ENCODE assay signal across 8 cellular contexts in the genomic region with DNA sequence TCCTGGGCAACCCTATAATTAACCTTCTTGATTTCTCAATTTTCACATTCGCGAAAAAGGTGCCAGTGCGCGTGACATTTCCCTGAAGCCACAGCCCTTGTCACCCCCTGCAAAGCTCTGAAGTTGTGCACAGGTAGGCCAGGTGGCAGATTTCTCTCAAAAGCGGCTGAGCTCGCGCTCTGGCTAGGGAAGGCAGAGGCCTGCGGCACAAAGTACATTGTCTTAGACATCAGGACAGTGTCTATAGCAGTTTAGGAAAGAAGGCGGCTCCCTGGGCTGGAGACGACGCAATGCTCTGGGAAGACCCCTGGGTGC. TPM values are rescaled to one million over a fixed set of nuclear protein-coding genes. Genes with fewer than 3 reads are reported as not detected.
DNase-seq lines count a peak whose midpoint lies in the region; ATAC-seq and TF ChIP-seq lines count a peak whose summit lies in the region.

No MANE protein-coding gene starts in this region.

- H3K4me1 ChIP-seq in adrenal gland (replicated peaks in 1 of 2) (peaks cover 0 to 19% of the 10 kb centered on the region in 2 donors), right lobe of liver (peaks cover 0 to 15% (median 4%) of the 10 kb centered on the region in 4 donors), tibial nerve (peaks cover 0 to 21% (median 12%) of the 10 kb centered on the region in 4 donors)

- H3K27me3 ChIP-seq in adrenal gland (no peaks in the 10 kb centered on the region), right lobe of liver (no peaks in the 10 kb centered on the region), tibial nerve (no peaks in the 10 kb centered on the region)

- TF ChIP-seq CTCF in adrenal gland (IDR thresholded peaks at IDR 0.05) (no peak), right lobe of liver (IDR thresholded peaks at IDR 0.05) (no peak), tibial nerve (IDR thresholded peaks at IDR 0.05) (no peak)

- H3K36me3 ChIP-seq in adrenal gland (replicated peaks in 1 of 2) (no peaks in the 10 kb centered on the region), right lobe of liver (no peaks in the 10 kb centered on the region), tibial nerve (peaks cover 0 to 16% (median 0%) of the 10 kb centered on the region in 3 donors)

- 1 to 3% (median 1%) methylated on average over 11 of the region's 11 CpGs for WGBS in adrenal gland, 4 donors
- 0% methylated on average over 11 of the region's 11 CpGs for WGBS in right lobe of liver (ENCODE audit: insufficient coverage, low coverage, low lambda C conversion rate, missing lambda C conversion rate)
- 3 to 4% methylated on average over 11 of the region's 11 CpGs for WGBS in tibial nerve, 2 donors

- H3K4me3 ChIP-seq in adrenal gland (peak overlapping the region; percentile 25 to 84 (median 58)), right lobe of liver (peak overlapping the region; percentile 53 to 79 (median 71)), tibial nerve (peak overlapping the region; percentile 49 to 94 (median 77))

- TF ChIP-seq POLR2A in adrenal gland (IDR thresholded peaks at IDR 0.05) (no peak), right lobe of liver (IDR thresholded peaks at IDR 0.05) (no peak), tibial nerve (IDR thresholded peaks at IDR 0.05) (no peak)

- no peak for TF ChIP-seq EP300 in tibial nerve (IDR thresholded peaks at IDR 0.05)

- H3K9me3 ChIP-seq in adrenal gland (replicated peaks in 1 of 3) (no peaks in the 10 kb centered on the region), right lobe of liver (no peaks in the 10 kb centered on the region), tibial nerve (peaks cover 0 to 11% (median 0%) of the 10 kb centered on the region in 4 donors)

- peak; percentile 23 for DNase-seq in NOMO-1 treated with DMSO at 0.1 percent for 48 hours (lab: John Stamatoyannopoulos, UW; ENCODE audit: unreplicated experiment)
- no peak for DNase-seq in NOMO-1 (lab: John Stamatoyannopoulos, UW; ENCODE audit: unreplicated experiment in 2 of 2)
- no peak for DNase-seq in adrenal gland
- DNase-seq in right lobe of liver, result no peak
- no peak for DNase-seq in tibial nerve (ENCODE audit: low spot score in 2 of 2)
- no peak for DNase-seq in NCI-H1436 (lab: John Stamatoyannopoulos, UW)
- no peak for DNase-seq in NCI-H774 (lab: John Stamatoyannopoulos, UW)

- intact Hi-C loops in adrenal gland (cut with DNase I), result no loop called here
- intact Hi-C loops in right lobe of liver (cut with DNase I), result no loop called here

- H3K27ac ChIP-seq in adrenal gland (peak overlapping the region in 3 of 5 donors; percentile 45 to 87 (median 68)), right lobe of liver (peak overlapping the region in 2 of 3 donors; percentile 25 to 47), tibial nerve (peak overlapping the region in 3 of 4 donors; percentile 68 to 82 (median 78))

- ATAC-seq in HG03442 (IDR thresholded peaks at IDR 0.05; ENCODE audit: unreplicated experiment) (peak; percentile 12), right lobe of liver (peak in 1 of 4 donors; percentile 5)

RNA-seq across cellular contexts. Expression of a gene that starts 42.9 kb away (rescaled TPM):
- total RNA-seq in adrenal gland, result 1 to 10 TPM; 3.1 to 7.2 (median 4.2) TPM
- polyA plus RNA-seq in adrenal gland, result 1 to 10 TPM; 2.7 to 5.2 (median 3.9) TPM
- total RNA-seq in right lobe of liver, result under 1 TPM; 0.25 to 0.67 (median 0.41) TPM
- total RNA-seq in tibial nerve, result 10 to 100 TPM; 12.0 to 14.2 (median 13.3) TPM

RNA-seq across cellular contexts. Expression of a gene that starts 45.7 kb away (rescaled TPM):
- total RNA-seq in adrenal gland (10 to 100 TPM in 7 of 8 donors, 1 to 10 TPM in 1; 9.9 to 38.6 (median 22.2) TPM), right lobe of liver (1 to 10 TPM; 2.2 to 8.6 (median 3.2) TPM), tibial nerve (10 to 100 TPM; 29.4 to 50.0 (median 43.2) TPM)
- polyA plus RNA-seq in adrenal gland, result 10 to 100 TPM in 1 of 3 donors, 1 to 10 TPM in 2; 4.7 to 22.1 (median 7.5) TPM
